Comparison of ENCODE assay signal across 14 cellular contexts in the genomic region with DNA sequence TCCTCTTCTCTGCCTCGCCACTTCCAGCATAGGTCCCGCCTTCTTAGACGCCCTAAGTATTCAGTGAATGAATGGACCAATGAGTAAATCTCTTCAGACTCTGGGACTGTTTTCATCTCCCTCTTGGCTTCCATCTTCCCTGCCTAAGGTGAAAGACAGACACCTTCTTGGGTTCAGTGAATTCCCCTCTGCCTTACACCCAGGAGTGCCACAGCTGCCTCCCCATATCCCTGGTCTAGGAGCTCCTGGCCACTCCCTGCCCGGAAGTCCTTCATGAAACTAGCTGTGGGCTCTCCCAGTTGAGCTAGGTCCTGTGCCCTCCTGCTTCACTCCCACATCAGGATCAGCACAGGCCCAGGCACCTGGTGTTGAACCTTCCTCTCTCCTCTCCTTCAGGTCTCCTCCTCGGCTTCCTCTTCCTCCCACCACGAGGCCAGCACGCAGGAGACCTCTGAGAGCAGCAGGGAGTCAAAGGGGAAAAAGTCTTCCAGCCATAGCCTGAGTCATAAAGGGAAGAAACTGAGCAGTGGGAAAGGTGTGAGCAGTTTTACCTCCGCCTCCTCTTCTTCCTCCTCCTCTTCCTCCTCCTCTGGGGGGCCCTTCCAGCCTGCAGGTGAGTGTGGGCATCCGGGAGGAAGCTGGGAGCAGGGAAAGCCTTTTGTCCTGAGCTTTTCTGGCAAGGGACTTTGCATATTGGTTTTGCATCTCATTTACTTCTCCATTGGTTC. TPM values are rescaled to one million over a fixed set of nuclear protein-coding genes. Genes with fewer than 3 reads are reported as not detected.
DNase-seq lines count a peak whose midpoint lies in the region; ATAC-seq and TF ChIP-seq lines count a peak whose summit lies in the region.
"Had no signal": no experiment of that assay in that cellular context is flagged by ENCODE, and none has a peak within 500 bp of the region (broad histone marks: within the 10 kb centered on the region; RNA-seq: fewer than 3 reads in every experiment).

No MANE protein-coding gene starts in this region.

- peaks cover 53 to 82% (median 65%) of the 10 kb centered on the region in 10 experiments for H3K4me1 ChIP-seq in BLaER1 treated with 17β-estradiol and CSF1 and Interleukin-3, amounts not matched to agents 10 nM and 100 nM
- peaks cover 3% of the 10 kb centered on the region for H3K4me1 ChIP-seq in mesendoderm (ENCODE audit: control insufficient read depth, low read depth, low read length)
- H3K4me1 ChIP-seq: uterus had no signal

- H2BK15ac ChIP-seq in mesendoderm (replicated peaks; ENCODE audit: low read depth) = no peak overlapping the region

- DNase-seq in Calu3 = no peak
- no peak for DNase-seq in activated CD8-positive, alpha-beta T cell treated with anti-CD3 and anti-CD28 coated beads for 36 hours
- no peak for DNase-seq in mesendoderm
- no peak for DNase-seq in kidney tubule cell (ENCODE audit: low spot score)
- DNase-seq in Right ventricle myocardium superior = no peak
- DNase-seq: activated CD8-positive, alpha-beta memory T cell treated with anti-CD3 and anti-CD28 coated beads, Interleukin-2, amount 50 U/mL, for 48 hours; anterior cingulate cortex; C1 segment of cervical spinal cord; NCI-H2227 treated with DMSO at 0.1 percent for 48 hours; nucleus accumbens; uterus had no signal

- H2AK5ac ChIP-seq in mesendoderm (ENCODE audit: low read length) = no peak overlapping the region

- no peaks in the 10 kb centered on the region for H3K9me3 ChIP-seq in BLaER1 treated with 17β-estradiol and CSF1 and Interleukin-3, amounts not matched to agents 10 nM and 100 nM (replicated peaks in 1 of 11)
- H3K9me3 ChIP-seq: uterus had no signal

- TF ChIP-seq CTCF in Calu3 (IDR thresholded peaks at IDR 0.05; ENCODE audit: unreplicated experiment) = no peak
- no peak for TF ChIP-seq CTCF in activated CD8-positive, alpha-beta T cell treated with anti-CD3 and anti-CD28 coated beads for 36 hours (IDR thresholded peaks at IDR 0.05)

- H3K27ac ChIP-seq in BLaER1 treated with 17β-estradiol and CSF1 and Interleukin-3, amounts not matched to agents 10 nM and 100 nM = peak overlapping the region in 10 of 11 experiments; percentile 0 to 54 (median 24); a peak in 11 of 22 replicates
- no peak overlapping the region for H3K27ac ChIP-seq in mesendoderm (ENCODE audit: low read depth, low read length)
- H3K27ac ChIP-seq: KMS-11, uterus had no signal

- H3K36me3 Mint-ChIP-seq in Calu3 (ENCODE audit: insufficient read depth, unreplicated experiment) = peaks cover 88% of the 10 kb centered on the region
- H3K36me3 Mint-ChIP-seq in activated CD8-positive, alpha-beta T cell treated with anti-CD3 and anti-CD28 coated beads for 36 hours (ENCODE audit: low read depth) = peaks cover 63% of the 10 kb centered on the region

- no peak overlapping the region for H2BK5ac ChIP-seq in mesendoderm (ENCODE audit: low read length)

- H3K36me3 ChIP-seq in BLaER1 treated with 17β-estradiol and CSF1 and Interleukin-3, amounts not matched to agents 10 nM and 100 nM = peaks cover 73 to 88% (median 81%) of the 10 kb centered on the region in 11 experiments
- H3K36me3 ChIP-seq in mesendoderm (ENCODE audit: control insufficient read depth, insufficient read depth, low read length) = no peaks in the 10 kb centered on the region
- H3K36me3 ChIP-seq: uterus had no signal

- H3K18ac ChIP-seq in mesendoderm (ENCODE audit: low read length) = no peak overlapping the region

- WGBS in mesendoderm (ENCODE audit: extremely low coverage, insufficient coverage, low lambda C conversion rate) = no CpG with 5 or more reads among the region's 9 CpGs

- H4K5ac ChIP-seq in mesendoderm (ENCODE audit: low read length) = no peak overlapping the region

- H3K79me1 ChIP-seq in mesendoderm (ENCODE audit: low read length) = no peaks in the 10 kb centered on the region

- no peak overlapping the region for H4K8ac ChIP-seq in mesendoderm (ENCODE audit: low read depth, low read length)

- H3K56ac ChIP-seq in mesendoderm (ENCODE audit: low read length) = peak overlapping the region; percentile 34

- H3K4me3 Mint-ChIP-seq in Calu3 (ENCODE audit: low read depth, unreplicated experiment) = no peak overlapping the region
- H3K4me3 Mint-ChIP-seq in activated CD8-positive, alpha-beta T cell treated with anti-CD3 and anti-CD28 coated beads for 36 hours = no peak overlapping the region

- BruUV-seq in Calu3 (replicated peaks; lab: Mats Ljungman, UMichigan) = no TSS peak

- H3K4ac ChIP-seq in mesendoderm (ENCODE audit: low read depth, low read length) = no peak overlapping the region

- H3K79me2 ChIP-seq in mesendoderm (ENCODE audit: control insufficient read depth, insufficient read depth, low read length) = no peaks in the 10 kb centered on the region

- peak overlapping the region in 8 of 11 experiments; percentile 5 to 78 (median 23); a peak in 12 of 22 replicates for H3K4me2 ChIP-seq in BLaER1 treated with 17β-estradiol and CSF1 and Interleukin-3, amounts not matched to agents 10 nM and 100 nM
- no peak overlapping the region for H3K4me2 ChIP-seq in mesendoderm (ENCODE audit: low read length)
- H3K4me2 ChIP-seq: KMS-11 had no signal

- peak overlapping the region; percentile 11 for H3K27ac Mint-ChIP-seq in Calu3 (ENCODE audit: unreplicated experiment)
- peak overlapping the region; percentile 84 for H3K27ac Mint-ChIP-seq in activated CD8-positive, alpha-beta T cell treated with anti-CD3 and anti-CD28 coated beads for 36 hours

- no peaks in the 10 kb centered on the region for H3K9me3 Mint-ChIP-seq in Calu3 (ENCODE audit: low read depth, unreplicated experiment)
- H3K9me3 Mint-ChIP-seq in activated CD8-positive, alpha-beta T cell treated with anti-CD3 and anti-CD28 coated beads for 36 hours = no peaks in the 10 kb centered on the region

- H3K9ac ChIP-seq in BLaER1 treated with 17β-estradiol and CSF1 and Interleukin-3, amounts not matched to agents 10 nM and 100 nM = peak overlapping the region in 7 of 11 experiments; percentile 1 to 61 (median 31); a peak in 10 of 22 replicates
- peak overlapping the region; percentile 16 for H3K9ac ChIP-seq in mesendoderm (ENCODE audit: low read length)
- H3K9ac ChIP-seq: KMS-11 had no signal

- H3K4me3 ChIP-seq in BLaER1 treated with 17β-estradiol and CSF1 and Interleukin-3, amounts not matched to agents 10 nM and 100 nM = no peak overlapping the region
- no peak overlapping the region for H3K4me3 ChIP-seq in mesendoderm (ENCODE audit: low read length)
- H3K4me3 ChIP-seq: uterus had no signal

- H4K20me1 ChIP-seq in BLaER1 treated with 17β-estradiol and CSF1 and Interleukin-3, amounts not matched to agents 10 nM and 100 nM = peaks cover 2 to 41% (median 12%) of the 10 kb centered on the region in 11 experiments; a peak in 15 of 22 replicates

- H2BK120ac ChIP-seq in mesendoderm (ENCODE audit: low read depth, low read length) = no peak overlapping the region

- H3K4me1 Mint-ChIP-seq in Calu3 (ENCODE audit: low read depth, unreplicated experiment) = peaks cover under 1% of the 10 kb centered on the region
- H3K4me1 Mint-ChIP-seq in activated CD8-positive, alpha-beta T cell treated with anti-CD3 and anti-CD28 coated beads for 36 hours (ENCODE audit: low read depth) = peaks cover 53% of the 10 kb centered on the region

- no peaks in the 10 kb centered on the region for H3K27me3 ChIP-seq in BLaER1 treated with 17β-estradiol and CSF1 and Interleukin-3, amounts not matched to agents 10 nM and 100 nM
- H3K27me3 ChIP-seq in mesendoderm (ENCODE audit: insufficient read depth, low read length, poor library complexity) = no peaks in the 10 kb centered on the region
- H3K27me3 ChIP-seq: uterus had no signal

- no peak overlapping the region for H3K23ac ChIP-seq in mesendoderm (ENCODE audit: low read length)

- intact Hi-C loops in Calu3 (cut with micrococcal nuclease; ENCODE audit: unreplicated experiment) = no loop called here
- intact Hi-C loops in activated CD8-positive, alpha-beta T cell treated with anti-CD3 and anti-CD28 coated beads for 36 hours (cut with micrococcal nuclease) = no loop called here
- intact Hi-C loops in Right ventricle myocardium superior (cut with DNase I) = no loop called here

- POLR2A ChIA-PET in activated CD8-positive, alpha-beta T cell treated with anti-CD3 and anti-CD28 coated beads for 36 hours (lab: Charles Lee) = interaction anchor here (0.6 to 18.4 kb wide), 5 partner anchors 6 to 39 kb away, joined by 3 to 390 read pairs (median 8); a partner anchor contains a TSS

- ATAC-seq in activated CD8-positive, alpha-beta T cell treated with anti-CD3 and anti-CD28 coated beads for 36 hours = no peak
- ATAC-seq in GM18502 (IDR thresholded peaks at IDR 0.05; ENCODE audit: poor library complexity, unreplicated experiment) (no peak), Right ventricle myocardium superior (ENCODE audit: poor library complexity) (no peak)

- H3K27me3 Mint-ChIP-seq in Calu3 (ENCODE audit: unreplicated experiment) = no peaks in the 10 kb centered on the region
- no peaks in the 10 kb centered on the region for H3K27me3 Mint-ChIP-seq in activated CD8-positive, alpha-beta T cell treated with anti-CD3 and anti-CD28 coated beads for 36 hours

- CTCF ChIA-PET in Calu3 (lab: Charles Lee) = interaction anchor here (0.6 to 2.4 kb wide), 2 partner anchors 20 to 32 kb away, joined by 5 to 6 read pairs; no protein-coding TSS in a partner anchor
- CTCF ChIA-PET in activated CD8-positive, alpha-beta T cell treated with anti-CD3 and anti-CD28 coated beads for 36 hours (lab: Charles Lee) = interaction anchor here (1.2 to 3.0 kb wide), 4 partner anchors 8 to 19 kb away, joined by 3 to 16 read pairs (median 4); no protein-coding TSS in a partner anchor

RNA-seq across cellular contexts. Expression of a gene that starts 10.3 kb away (rescaled TPM):
- total RNA-seq in Calu3 (2022) (463 and 498 TPM in 2 replicates), Right ventricle myocardium superior (71.9 TPM)
- 100 to 1,000 TPM; 145 to 148 TPM for total RNA-seq in activated CD8-positive, alpha-beta T cell treated with anti-CD3 and anti-CD28 coated beads for 36 hours
- polyA plus RNA-seq in mesendoderm (2013, experiment 1 of 2) = 5.4 TPM
- 5.4 TPM for polyA plus RNA-seq in mesendoderm (2013, experiment 2 of 2)

RNA-seq across cellular contexts. Expression of a gene that starts 14.8 kb away (rescaled TPM):
- total RNA-seq in Calu3 (2022) = 101 and 109 TPM in 2 replicates
- 10 to 100 TPM; 43.2 to 44.2 TPM for total RNA-seq in activated CD8-positive, alpha-beta T cell treated with anti-CD3 and anti-CD28 coated beads for 36 hours
- polyA plus RNA-seq in mesendoderm (2013, experiment 1 of 2) = 7.5 TPM
- 8.7 TPM for polyA plus RNA-seq in mesendoderm (2013, experiment 2 of 2)
- 82.5 TPM for total RNA-seq in Right ventricle myocardium superior

RNA-seq across cellular contexts. Expression of a gene that starts 32.8 kb away (rescaled TPM):
- 196 and 205 TPM in 2 replicates for total RNA-seq in Calu3 (2022)
- total RNA-seq in activated CD8-positive, alpha-beta T cell treated with anti-CD3 and anti-CD28 coated beads for 36 hours = 1 to 10 TPM in 1 of 2 experiments, under 1 TPM in 1; 0.50 to 1.2 TPM
- 56.1 TPM for polyA plus RNA-seq in mesendoderm (2013, experiment 1 of 2)
- polyA plus RNA-seq in mesendoderm (2013, experiment 2 of 2) = 55.8 TPM
- 22.2 TPM for total RNA-seq in Right ventricle myocardium superior

RNA-seq across cellular contexts. Expression of a gene that starts 37.2 kb away (rescaled TPM):
- total RNA-seq in Calu3 (2022) (893 and 935 TPM in 2 replicates), Right ventricle myocardium superior (154 TPM)
- total RNA-seq in activated CD8-positive, alpha-beta T cell treated with anti-CD3 and anti-CD28 coated beads for 36 hours = 100 to 1,000 TPM; 275 to 279 TPM
- 307 TPM for polyA plus RNA-seq in mesendoderm (2013, experiment 1 of 2)
- 321 TPM for polyA plus RNA-seq in mesendoderm (2013, experiment 2 of 2)

RNA-seq across cellular contexts. Expression of a gene that starts 40.6 kb away (rescaled TPM):
- 15.3 and 20.9 TPM in 2 replicates for total RNA-seq in Calu3 (2022)
- total RNA-seq in activated CD8-positive, alpha-beta T cell treated with anti-CD3 and anti-CD28 coated beads for 36 hours = 10 to 100 TPM; 31.8 to 32.2 TPM
- polyA plus RNA-seq in mesendoderm (2013, experiment 1 of 2) = 1.3 TPM
- polyA plus RNA-seq in mesendoderm (2013, experiment 2 of 2) = 1.3 TPM
- total RNA-seq in Right ventricle myocardium superior = 0.46 TPM

Comparison
In these comparisons a context has a peak if more than half of its experiments do, and no peak if none do; other contexts are left out.
1. RNA of a gene that starts 32.8 kb away (total RNA-seq): 196 to 205 TPM in Calu3 and 22.2 TPM in Right ventricle myocardium superior (single experiment); 0.50 to 1.2 TPM in activated CD8-positive, alpha-beta T cell treated with anti-CD3 and anti-CD28 coated beads for 36 hours; every median in the first group is over 10 times any median in the second.